8 cellular contexts compared by ENCODE assay signal in the genomic region with DNA sequence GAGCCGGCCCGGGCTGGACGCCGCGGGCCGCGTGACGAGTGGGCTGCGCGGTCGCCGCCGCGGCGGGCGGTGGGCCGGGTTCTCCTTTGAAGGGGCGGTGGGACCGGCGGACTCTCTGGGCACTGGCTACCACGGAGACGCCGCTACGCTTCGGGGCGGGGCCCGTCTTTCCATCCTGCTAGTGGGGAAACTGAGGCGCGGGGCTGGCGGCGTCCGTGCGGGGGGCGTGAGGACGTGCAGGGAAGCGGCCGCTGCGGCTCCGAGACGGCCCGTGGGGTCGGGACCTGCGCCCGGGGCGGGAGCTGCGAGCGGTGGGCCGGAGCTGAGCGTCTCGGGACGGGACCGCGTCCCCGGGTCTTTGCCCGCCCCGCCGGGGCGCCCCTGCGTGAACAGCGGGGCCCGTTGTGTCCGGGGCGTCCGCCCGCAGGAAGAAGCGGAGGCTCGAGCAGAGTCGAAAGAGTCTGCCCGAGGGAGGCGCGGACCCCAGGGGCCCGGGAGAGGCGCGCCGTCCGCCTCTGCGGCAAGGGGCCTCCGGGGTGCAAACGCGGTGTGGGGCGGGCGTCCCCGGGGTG. TPM values are rescaled to one million over a fixed set of nuclear protein-coding genes. Genes with fewer than 3 reads are reported as not detected.
DNase-seq lines count a peak whose midpoint lies in the region; ATAC-seq and TF ChIP-seq lines count a peak whose summit lies in the region.

No MANE protein-coding gene starts in this region.

- ATAC-seq in GM19025 (IDR thresholded peaks at IDR 0.05; ENCODE audit: low read depth, unreplicated experiment) = peak; percentile 12
- ATAC-seq in HG03135 (IDR thresholded peaks at IDR 0.05; ENCODE audit: unreplicated experiment) = peak; percentile 22
- ATAC-seq in memory B cell (ENCODE audit: low read depth) = peak; percentile 17

- H3K9me3 ChIP-seq in adrenal gland (replicated peaks in 1 of 3) = no peaks in the 10 kb centered on the region

- intact Hi-C loops in adrenal gland (cut with DNase I) = no loop called here

- peak overlapping the region; percentile 71 for H3K4me3 Mint-ChIP-seq in memory B cell

- H3K27me3 Mint-ChIP-seq in memory B cell = peaks cover 2% of the 10 kb centered on the region

- peak overlapping the region in 3 of 5 donors; percentile 21 to 82 (median 57) for H3K27ac ChIP-seq in adrenal gland

- H3K4me1 ChIP-seq in adrenal gland (replicated peaks in 1 of 2) = peaks cover 12 to 31% of the 10 kb centered on the region in 2 donors

- no peak for DNase-seq in AG10803 (ENCODE audit: low read depth)
- no peak for DNase-seq in adrenal gland
- DNase-seq in memory B cell (ENCODE audit: low spot score in 2 of 2) = no peak
- no peak for DNase-seq in effector CD8-positive, alpha-beta T cell (lab: John Stamatoyannopoulos, UW)
- no peak for DNase-seq in NCI-H2107 treated with DMSO at 0.1 percent for 48 hours (lab: John Stamatoyannopoulos, UW; ENCODE audit: unreplicated experiment)
- DNase-seq in NCI-H345 treated with DMSO at 0.1 percent for 48 hours (lab: John Stamatoyannopoulos, UW; ENCODE audit: unreplicated experiment) = no peak

- no peaks in the 10 kb centered on the region for H3K36me3 Mint-ChIP-seq in memory B cell

- no peaks in the 10 kb centered on the region for H3K27me3 ChIP-seq in adrenal gland

- H3K4me1 Mint-ChIP-seq in memory B cell = peaks cover 11% of the 10 kb centered on the region

- no peaks in the 10 kb centered on the region for H3K9me3 Mint-ChIP-seq in memory B cell

- H3K27ac Mint-ChIP-seq in memory B cell = no peak overlapping the region

- WGBS in adrenal gland, 4 donors = 1 to 3% (median 1%) methylated on average over 50 to 83 of the region's 83 CpGs; no CpG with 5 or more reads in 1 of the 4 donors

- H3K36me3 ChIP-seq in adrenal gland (replicated peaks in 1 of 2) = no peaks in the 10 kb centered on the region

- TF ChIP-seq CTCF in AG10803 (conservative IDR thresholded peaks at IDR 0.05; ENCODE audit: low read length) = no peak
- no peak for TF ChIP-seq CTCF in adrenal gland (IDR thresholded peaks at IDR 0.05)

- H3K4me3 ChIP-seq in AG10803 (ENCODE audit: low read length) (peak overlapping the region; percentile 67), adrenal gland (peak overlapping the region in 2 of 4 donors; percentile 71 to 96)

- no peak for TF ChIP-seq POLR2A in adrenal gland (IDR thresholded peaks at IDR 0.05)

RNA-seq across cellular contexts. Expression of a gene that starts 0.5 kb away (rescaled TPM):
- total RNA-seq in adrenal gland = 100 to 1,000 TPM in 4 of 8 donors, 10 to 100 TPM in 4; 34.9 to 132 (median 96.4) TPM
- 10 to 100 TPM; 14.2 to 57.3 (median 14.7) TPM for polyA plus RNA-seq in adrenal gland
